9 cellular contexts compared by ENCODE assay signal in genomic region chr14:61752626-61753025, GRCh38. TPM values are rescaled to one million over a fixed set of nuclear protein-coding genes. Genes with fewer than 3 reads are reported as not detected.
DNase-seq lines count a peak whose midpoint lies in the region; ATAC-seq and TF ChIP-seq lines count a peak whose summit lies in the region.
"Had no signal": no experiment of that assay in that cellular context is flagged by ENCODE, and none has a peak within 500 bp of the region (broad histone marks: within the 10 kb centered on the region; RNA-seq: fewer than 3 reads in every experiment).

No MANE protein-coding gene starts in this region.

- H3K36me3 Mint-ChIP-seq in endothelial cell (ENCODE audit: low read depth, unreplicated experiment) (no peaks in the 10 kb centered on the region), immature natural killer cell (peaks cover 0 to 6% (median 3%) of the 10 kb centered on the region in 3 donors)

- H3K79me2 ChIP-seq in Karpas-422 (ENCODE audit: low read length): peaks cover 32% of the 10 kb centered on the region

- peak overlapping the region; percentile 90 for H3K27ac ChIP-seq in Karpas-422 (ENCODE audit: low read length)

- H3K9me2 ChIP-seq in Karpas-422 (replicated peaks; ENCODE audit: insufficient read depth, low read length): no peaks in the 10 kb centered on the region

- ATAC-seq in GM21619 (IDR thresholded peaks at IDR 0.05; ENCODE audit: unreplicated experiment) (peak; percentile 45), GM19324 (IDR thresholded peaks at IDR 0.05; ENCODE audit: low FRiP score, unreplicated experiment) (no peak)

- H4K20me1 ChIP-seq in Karpas-422 (ENCODE audit: insufficient read depth, low read depth, low read length): peaks cover 11% of the 10 kb centered on the region; the same call in 1 of the 2 replicates

- H2AFZ ChIP-seq in Karpas-422 (ENCODE audit: low read length): no peak overlapping the region

- no peak for TF ChIP-seq CTCF in epithelial cell of esophagus (IDR thresholded peaks at IDR 0.05; ENCODE audit: insufficient read depth, low read depth, low read length, missing control alignments)
- no peak for TF ChIP-seq CTCF in endothelial cell (IDR thresholded peaks at IDR 0.05; ENCODE audit: unreplicated experiment)

- H3K9me3 Mint-ChIP-seq in endothelial cell (ENCODE audit: unreplicated experiment): no peaks in the 10 kb centered on the region
- H3K9me3 Mint-ChIP-seq in immature natural killer cell: no peaks in the 10 kb centered on the region

- H3K4me1 ChIP-seq in Karpas-422 (ENCODE audit: low read length): peaks cover 56% of the 10 kb centered on the region

- H3K4me3 Mint-ChIP-seq in endothelial cell (ENCODE audit: unreplicated experiment) (no peak overlapping the region), immature natural killer cell (no peak overlapping the region)

- peak overlapping the region; percentile 81 for H3K9ac ChIP-seq in Karpas-422 (ENCODE audit: low read length)

- no peak overlapping the region for H3K27ac Mint-ChIP-seq in endothelial cell (ENCODE audit: unreplicated experiment)
- H3K27ac Mint-ChIP-seq in immature natural killer cell: no peak overlapping the region

- DNase-seq in ELR (ENCODE audit: low read depth) (peak; percentile 69), Karpas-422 (peak; percentile 86), epithelial cell of esophagus (ENCODE audit: low read depth) (peak; percentile 64), activated gamma-delta T cell treated with Interleukin-2 at 50 U/mL for 16 hours (no peak), endothelial cell (ENCODE audit: low spot score) (no peak), immature natural killer cell (no peak)
- DNase-seq: activated T-cell treated with anti-CD3 and anti-CD28 coated beads for 4 hours had no signal

- H3K4me3 ChIP-seq in Karpas-422 (ENCODE audit: low read length) (peak overlapping the region; percentile 80), epithelial cell of esophagus (ENCODE audit: low read length) (no peak overlapping the region)

- H3K4me2 ChIP-seq in Karpas-422 (ENCODE audit: low read depth, low read length, poor library complexity, severe bottlenecking): peak overlapping the region; percentile 82

- no peaks in the 10 kb centered on the region for H3K27me3 ChIP-seq in Karpas-422 (ENCODE audit: low read length)

- H3K4me1 Mint-ChIP-seq in endothelial cell (ENCODE audit: unreplicated experiment) (peaks cover 2% of the 10 kb centered on the region), immature natural killer cell (peaks cover 5 to 17% of the 10 kb centered on the region in 2 donors)

- peaks cover 3% of the 10 kb centered on the region for H3K27me3 Mint-ChIP-seq in endothelial cell (ENCODE audit: unreplicated experiment)
- H3K27me3 Mint-ChIP-seq in immature natural killer cell (ENCODE audit: low read depth in 3 of 3): peaks cover 4 to 16% (median 6%) of the 10 kb centered on the region in 3 donors

- H3K36me3 ChIP-seq in Karpas-422 (ENCODE audit: insufficient read depth, low read length): peaks cover 22% of the 10 kb centered on the region

- no peaks in the 10 kb centered on the region for H3K9me3 ChIP-seq in Karpas-422 (ENCODE audit: low read length)

RNA-seq across cellular contexts. Expression of gene SNAPC1, which starts 9.6 kb away (rescaled TPM):
- total RNA-seq in Karpas-422 (2014; rRNA removed; shearing (Covaris generic); ENCODE audit: low replicate concordance): 32.7 and 33.4 TPM in 2 replicates
- 5.2 TPM for total RNA-seq in endothelial cell (ENCODE audit: unreplicated experiment)
- 1 to 10 TPM; 2.0 to 4.0 (median 3.4) TPM for polyA plus RNA-seq in immature natural killer cell

RNA-seq across cellular contexts. Expression of gene HIF1A, which starts 57.3 kb away (rescaled TPM):
- 111 and 233 TPM in 2 replicates for total RNA-seq in Karpas-422 (2014; rRNA removed; shearing (Covaris generic); ENCODE audit: low replicate concordance)
- total RNA-seq in endothelial cell (ENCODE audit: unreplicated experiment): 203 TPM
- polyA plus RNA-seq in immature natural killer cell: 10 to 100 TPM; 28.7 to 62.2 (median 34.3) TPM

RNA-seq across cellular contexts. Expression of gene SYT16, which starts 59.9 kb away (rescaled TPM):
- total RNA-seq in Karpas-422 (2014; rRNA removed; shearing (Covaris generic); ENCODE audit: low replicate concordance): 3.4 and 4.8 TPM in 2 replicates
- total RNA-seq in endothelial cell (ENCODE audit: unreplicated experiment): 0.23 TPM
- polyA plus RNA-seq in immature natural killer cell: not detected

Comparison
In these comparisons a context has a peak if more than half of its experiments do, and no peak if none do; other contexts are left out.
1. DNase-seq: peak in ELR (single experiment), Karpas-422 (single experiment) and epithelial cell of esophagus (single experiment); none in activated gamma-delta T cell treated with Interleukin-2 at 50 U/mL for 16 hours (single experiment), endothelial cell (single experiment) and immature natural killer cell (0 of 3).